Comparison of ENCODE assay signal across 20 cellular contexts in the genomic region with DNA sequence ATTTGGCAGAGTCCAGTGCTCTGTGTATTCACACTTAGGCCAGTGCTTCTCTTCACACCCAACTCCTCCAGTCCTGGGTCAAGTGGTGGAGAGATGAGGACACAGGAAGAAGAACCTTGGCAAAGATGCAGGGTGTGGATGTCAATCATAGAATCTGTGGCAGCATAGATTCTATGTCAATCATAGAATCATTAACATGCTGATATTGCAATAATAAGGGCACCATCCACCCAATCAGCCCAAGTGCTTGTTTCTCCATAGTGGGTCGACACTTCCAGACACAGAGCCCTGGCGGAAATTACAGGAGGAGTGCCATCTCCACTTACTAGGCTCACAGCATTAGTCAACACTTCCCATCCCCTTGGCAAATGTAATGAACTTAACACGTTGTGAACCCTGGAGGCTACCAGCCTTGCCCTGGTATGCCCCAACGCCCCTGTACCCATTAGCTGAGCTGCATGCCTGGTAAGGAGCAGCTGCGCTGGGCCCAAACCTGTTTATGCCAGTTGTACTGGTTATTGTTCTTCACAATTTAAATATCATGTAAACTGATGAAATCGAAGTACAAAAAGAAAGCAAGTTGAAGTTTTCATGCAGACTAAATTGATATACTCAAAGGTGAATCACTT.
DNase-seq lines count a peak whose midpoint lies in the region; ATAC-seq, FAIRE-seq and TF ChIP-seq lines count a peak whose summit lies in the region.
"Had no signal": no experiment of that assay in that cellular context is flagged by ENCODE, and none has a peak within 500 bp of the region (broad histone marks: within the 10 kb centered on the region; RNA-seq: fewer than 3 reads in every experiment).

No MANE protein-coding gene starts in this region.

- no peak for TF ChIP-seq RAD21 in IMR-90 (IDR thresholded peaks at IDR 0.05; ENCODE audit: low read length)
- no peak for TF ChIP-seq RAD21 in K562 (CRISPR knock-in tag; conservative IDR thresholded peaks at IDR 0.05 in 1 of 2, IDR thresholded peaks at IDR 0.05 in 1 of 2)

- no peaks in the 10 kb centered on the region for H3K79me1 ChIP-seq in IMR-90 (ENCODE audit: low read depth in 1 of 2, low read length in 2 of 2)

- H2BK5ac ChIP-seq in IMR-90 (ENCODE audit: low read depth, low read length, poor library complexity, severe bottlenecking), result no peak overlapping the region

- dilution Hi-C loops in IMR-90 (cut with HindIII; ENCODE audit: low sequenced_read_pairs, unreplicated experiment), result no loop called here

- H3K9ac ChIP-seq in IMR-90 (ENCODE audit: low read depth, low read length), result no peak overlapping the region
- H3K9ac ChIP-seq in K562 (ENCODE audit: insufficient read depth in 1 of 2, low read depth in 2 of 2, low read length in 2 of 2), result no peak overlapping the region
- no peak overlapping the region for H3K9ac ChIP-seq in kidney (ENCODE audit: low read length in 2 of 2)
- H3K9ac ChIP-seq: BLaER1, GM23248 had no signal

- DNase-seq in IMR-90 (no peak), K562 (ENCODE audit: extremely low read depth in 1 of 4, low spot score in 3 of 4) (no peak), kidney (peak; percentile 30), pancreas (no peak)
- DNase-seq: Caco-2; CD4-positive, CD25-positive, alpha-beta regulatory T cell; CD8-positive, alpha-beta T cell; DMS153; DND-41; GM23248; H7; HCEC 1CT had no signal

- no peak overlapping the region for H3K56ac ChIP-seq in IMR-90 (ENCODE audit: extremely low read depth, insufficient read depth, low read length)

- CTCF ChIA-PET in IMR-90 (lab: Yijun Ruan, JAX), result no interaction called here
- CTCF ChIA-PET in K562 (lab: Yijun Ruan, JAX; ENCODE audit: low intra/inter-chr PET ratio), result no interaction called here

- no peak for FAIRE-seq in K562 (lab: Jason Lieb, UNC)
- FAIRE-seq in kidney (lab: Jason Lieb, UNC), result no peak
- FAIRE-seq in pancreas (lab: Jason Lieb, UNC), result no peak
- FAIRE-seq: G401.6, GM12892, GM19239, H1 had no signal

- no peak overlapping the region for H2BK20ac ChIP-seq in IMR-90 (ENCODE audit: low read depth, low read length)

- intact Hi-C loops in IMR-90 (cut with micrococcal nuclease), result no loop called here
- intact Hi-C loops in K562 (cut with micrococcal nuclease), result loop anchor here (10.0 kb wide), 1 partner anchor 57 kb away; no protein-coding TSS in a partner anchor
- intact Hi-C loops in kidney (cut with DNase I), result no loop called here
- intact Hi-C loops in pancreas (cut with DNase I), result no loop called here

- 42% methylated on average over 3 of the region's 6 CpGs; no CpG with 5 or more reads in 1 of the 2 experiments for WGBS in IMR-90 (ENCODE audit: extremely low coverage in 2 of 2, insufficient read length in 1 of 2), 2 experiments
- WGBS in K562 (ENCODE audit: insufficient coverage, low coverage, missing lambda C conversion rate), result 8% methylated on average over 6 of the region's 6 CpGs
- 87 to 91% methylated on average over 6 of the region's 6 CpGs for WGBS in pancreas, 2 donors

- no peaks in the 10 kb centered on the region for H3K9me1 ChIP-seq in IMR-90 (ENCODE audit: insufficient read depth, low read length)
- no peaks in the 10 kb centered on the region for H3K9me1 ChIP-seq in K562 (ENCODE audit: control insufficient read depth, insufficient read depth, low read length)

- no peak overlapping the region for H3K4me3 ChIP-seq in IMR-90 (ENCODE audit: insufficient read depth, low read depth, low read length)
- H3K4me3 ChIP-seq in K562, result no peak overlapping the region
- H3K4me3 ChIP-seq in kidney (ENCODE audit: low read length in 2 of 2), result no peak overlapping the region
- no peak overlapping the region for H3K4me3 ChIP-seq in pancreas
- H3K4me3 ChIP-seq: BLaER1, GM23248 had no signal

- no peak overlapping the region for H3K23ac ChIP-seq in IMR-90 (ENCODE audit: low read depth, low read length)

- ATAC-seq in IMR-90 (ENCODE audit: low read depth) (no peak), K562 (no peak), HG02973 (IDR thresholded peaks at IDR 0.05; ENCODE audit: unreplicated experiment) (no peak), pancreas (no peak), GM19035 (IDR thresholded peaks at IDR 0.05; ENCODE audit: unreplicated experiment) (no peak)
- ATAC-seq: CD8-positive, alpha-beta T cell had no signal

- BruUV-seq in IMR-90 (replicated peaks; lab: Mats Ljungman, UMichigan) (no TSS peak), K562 (replicated peaks; lab: Mats Ljungman, UMichigan) (no TSS peak)

- no peak overlapping the region for H3K18ac ChIP-seq in IMR-90 (ENCODE audit: low read depth, low read length)

- H2AK5ac ChIP-seq in IMR-90 (ENCODE audit: low read depth, low read length), result no peak overlapping the region

- H4K8ac ChIP-seq in IMR-90 (ENCODE audit: low read depth in 2 of 2, low read length in 2 of 2), result no peak overlapping the region

- in situ Hi-C loops in IMR-90 (cut with MboI; ENCODE audit: low sequenced_read_pairs) (no loop called here), K562 (cut with MboI) (no loop called here)

- H3K4me1 ChIP-seq in IMR-90 (ENCODE audit: control insufficient read depth, insufficient read depth, low read length) (no peaks in the 10 kb centered on the region), K562 (replicated peaks in 1 of 2; ENCODE audit: control insufficient read depth in 2 of 2, insufficient read depth in 2 of 2, low read length in 2 of 2) (no peaks in the 10 kb centered on the region; a peak in 2 of 5 replicates), kidney (ENCODE audit: control insufficient read depth in 1 of 2, insufficient read depth in 1 of 2, low read depth in 1 of 2, low read length in 2 of 2) (no peaks in the 10 kb centered on the region), pancreas (no peaks in the 10 kb centered on the region)
- H3K4me1 ChIP-seq: BLaER1, Caco-2 had no signal

- no peak overlapping the region for H3K14ac ChIP-seq in IMR-90 (replicated peaks; ENCODE audit: low read depth, low read length)

- no peaks in the 10 kb centered on the region for H3K79me2 ChIP-seq in K562 (ENCODE audit: control insufficient read depth, insufficient read depth, low read length)

- no peaks in the 10 kb centered on the region for H3K27me3 ChIP-seq in IMR-90 (ENCODE audit: control insufficient read depth, insufficient read depth, low read length)
- H3K27me3 ChIP-seq in K562 (ENCODE audit: control insufficient read depth in 2 of 2, insufficient read depth in 2 of 2, low read length in 2 of 2), result peaks cover 0 to 15% of the 10 kb centered on the region in 2 experiments; a peak in 4 of 5 replicates
- no peaks in the 10 kb centered on the region for H3K27me3 ChIP-seq in pancreas
- H3K27me3 ChIP-seq: BLaER1 had no signal

- TF ChIP-seq POLR2A in IMR-90 (IDR thresholded peaks at IDR 0.05; ENCODE audit: low read depth, low read length) (no peak), K562 (conservative IDR thresholded peaks at IDR 0.05) (no peak)

- TF ChIP-seq EP300 in K562 (IDR thresholded peaks at IDR 0.05; ENCODE audit: low read length), result no peak

- no peak overlapping the region for H4K91ac ChIP-seq in IMR-90 (ENCODE audit: insufficient read depth, low read depth, low read length)

- H4K20me1 ChIP-seq in IMR-90 (ENCODE audit: insufficient read depth, low read length) (no peaks in the 10 kb centered on the region), K562 (replicated peaks; ENCODE audit: control insufficient read depth, insufficient read depth, low read length) (no peaks in the 10 kb centered on the region)
- H4K20me1 ChIP-seq: BLaER1 had no signal

- no peak overlapping the region for H2AFZ ChIP-seq in IMR-90 (replicated peaks; ENCODE audit: low read length, poor library complexity)
- H2AFZ ChIP-seq in K562 (ENCODE audit: low read depth, low read length), result no peak overlapping the region
- H2AFZ ChIP-seq: GM23248 had no signal

- H2AK9ac ChIP-seq in IMR-90 (replicated peaks; ENCODE audit: low read depth, low read length, poor library complexity), result no peak overlapping the region

- H2BK120ac ChIP-seq in IMR-90 (ENCODE audit: low read depth, low read length), result no peak overlapping the region

- no peak overlapping the region for H3K4ac ChIP-seq in IMR-90 (ENCODE audit: low read depth, low read length)

- H3K27ac ChIP-seq in IMR-90 (ENCODE audit: insufficient read depth, low read length), result no peak overlapping the region
- no peak overlapping the region for H3K27ac ChIP-seq in K562 (ENCODE audit: extremely low read depth, low read depth, low read length)
- no peak overlapping the region for H3K27ac ChIP-seq in kidney (ENCODE audit: low read depth in 2 of 2, low read length in 2 of 2)
- no peak overlapping the region for H3K27ac ChIP-seq in pancreas
- H3K27ac ChIP-seq: BLaER1, C4-2B, GM23248 had no signal

- no peak overlapping the region for H3K4me2 ChIP-seq in IMR-90 (ENCODE audit: low read depth, low read length)
- H3K4me2 ChIP-seq in K562 (ENCODE audit: insufficient read depth, low read length), result no peak overlapping the region
- H3K4me2 ChIP-seq: BLaER1 had no signal

- H2BK15ac ChIP-seq in IMR-90 (ENCODE audit: low read depth, low read length), result no peak overlapping the region

- no peak overlapping the region for H4K5ac ChIP-seq in IMR-90 (ENCODE audit: low read depth, low read length)

- H3K9me3 ChIP-seq in IMR-90 (ENCODE audit: control insufficient read depth, insufficient read depth, low read length) (no peaks in the 10 kb centered on the region), K562 (replicated peaks; ENCODE audit: control insufficient read depth, insufficient read depth, low read depth, low read length) (no peaks in the 10 kb centered on the region), kidney (ENCODE audit: control insufficient read depth in 1 of 2, low read length in 2 of 2) (no peaks in the 10 kb centered on the region), pancreas (no peaks in the 10 kb centered on the region)
- H3K9me3 ChIP-seq: BLaER1, Caco-2 had no signal

- H3K36me3 ChIP-seq in IMR-90 (ENCODE audit: control insufficient read depth, insufficient read depth, low read length), result no peaks in the 10 kb centered on the region
- H3K36me3 ChIP-seq in K562 (ENCODE audit: control insufficient read depth, insufficient read depth, low read length), result no peaks in the 10 kb centered on the region
- no peaks in the 10 kb centered on the region for H3K36me3 ChIP-seq in kidney (ENCODE audit: control insufficient read depth in 1 of 2, insufficient read depth in 2 of 2, low read length in 2 of 2)
- H3K36me3 ChIP-seq in pancreas, result no peaks in the 10 kb centered on the region
- H3K36me3 ChIP-seq: BLaER1 had no signal

- TF ChIP-seq CTCF in IMR-90 (conservative IDR thresholded peaks at IDR 0.05; ENCODE audit: low read depth, low read length), result no peak
- no peak for TF ChIP-seq CTCF in K562 (IDR thresholded peaks at IDR 0.05 in 2 of 3, conservative IDR thresholded peaks at IDR 0.05 in 1 of 3; ENCODE audit: insufficient read depth in 2 of 3, low read depth in 1 of 3, low read length in 3 of 3)
- no peak for TF ChIP-seq CTCF in kidney (IDR thresholded peaks at IDR 0.05; ENCODE audit: borderline replicate concordance, extremely low read depth, insufficient read depth)
- no peak for TF ChIP-seq CTCF in pancreas (IDR thresholded peaks at IDR 0.05)

- POLR2A ChIA-PET in IMR-90 (lab: Charles Lee; ENCODE audit: unreplicated experiment) (no interaction called here), K562 (lab: Yijun Ruan, JAX) (no interaction called here)

TF ChIP-seq in IMR-90, 13 proteins besides CTCF, POLR2A, EP300 and RAD21 (continues in another document):
- 0 out of 2 replicates have a peak, but pooled peaks have one; percentile 2 for TF ChIP-seq MAFK (IDR thresholded peaks at IDR 0.05; ENCODE audit: low read depth, low read length)

TF ChIP-seq in K562, 482 proteins besides CTCF, POLR2A, EP300 and RAD21 (continues in another document):
- TF ChIP-seq ZNF316 (IDR thresholded peaks at IDR 0.05), result peak; percentile 23; the same call in 1 of the 2 replicates
